In genomic region chr5:160327829-160328228, GRCh38 we compare ENCODE assay signal across 1 cellular context.
TF ChIP-seq lines count a peak whose summit lies in the region.

No MANE protein-coding gene starts in this region.

TF ChIP-seq in GM23338, 12 proteins besides CTCF, POLR2A, EP300 and RAD21 (continued from another document):
- TF ChIP-seq REST (IDR thresholded peaks at IDR 0.05; ENCODE audit: unreplicated experiment) (no peak), JUNB (IDR thresholded peaks at IDR 0.05; ENCODE audit: unreplicated experiment) (no peak), EZH2 (IDR thresholded peaks at IDR 0.05; ENCODE audit: low read depth, unreplicated experiment) (no peak), NANOG (IDR thresholded peaks at IDR 0.05; ENCODE audit: borderline replicate concordance) (no peak), ETS1 (IDR thresholded peaks at IDR 0.05) (no peak), EZH2phosphoT487 (IDR thresholded peaks at IDR 0.05; ENCODE audit: unreplicated experiment) (no peak)
